8 cellular contexts compared by ENCODE assay signal in the genomic region with DNA sequence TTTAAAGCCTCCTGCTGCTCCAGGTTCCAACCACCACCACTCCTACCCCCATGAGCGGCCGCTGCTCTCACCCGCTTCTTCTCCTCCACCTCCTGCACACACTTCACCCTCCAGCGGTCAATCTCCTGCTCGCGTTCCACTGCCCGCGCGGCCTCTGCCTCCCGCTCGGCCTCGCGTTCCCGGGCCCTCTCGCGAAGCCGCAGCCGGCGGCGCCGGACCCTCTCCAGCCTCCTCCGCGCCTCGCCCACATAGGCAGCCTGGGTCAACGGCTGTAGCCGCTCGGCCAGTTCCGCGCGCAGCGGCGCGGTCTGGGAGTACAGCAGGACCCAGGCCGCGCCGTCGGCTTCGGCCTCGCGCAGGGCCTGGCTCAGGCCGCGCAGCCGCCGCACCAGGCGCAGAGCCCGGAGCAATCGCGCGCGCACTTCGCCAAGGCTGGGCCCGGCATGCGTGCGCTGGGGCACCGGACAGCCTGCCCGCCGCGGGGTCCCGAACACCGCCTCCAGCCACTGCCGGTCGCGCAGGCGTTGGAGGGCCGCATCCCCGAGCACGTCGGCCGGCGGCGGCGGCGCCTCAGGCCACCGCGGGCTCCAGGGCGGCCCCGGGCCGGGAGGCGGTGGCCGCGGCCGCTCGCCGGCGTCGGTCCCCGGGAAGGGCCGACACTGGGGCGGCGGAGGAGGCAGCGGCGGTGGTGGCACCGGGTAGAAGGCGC. TPM values are rescaled to one million over a fixed set of nuclear protein-coding genes. Genes with fewer than 3 reads are reported as not detected.
A peak's percentile ranks its signal among the peaks of the same experiment; 100 is the strongest.
DNase-seq lines count a peak whose midpoint lies in the region; ATAC-seq, FAIRE-seq and TF ChIP-seq lines count a peak whose summit lies in the region.

No MANE protein-coding gene starts in this region.

- 0% methylated on average over 9 of the region's 94 CpGs for WGBS in HepG2 (ENCODE audit: low lambda C conversion rate)

- TF ChIP-seq EP300 in HepG2 (IDR thresholded peaks at IDR 0.05; ENCODE audit: low read depth in 2 of 2, low read length in 2 of 2) (no peak), HepG2 (CRISPR knock-in tag; IDR thresholded peaks at IDR 0.05; ENCODE audit: borderline replicate concordance) (0 out of 2 replicates have a peak, but pooled peaks have one; percentile 11)

- peak; percentile 41 for ATAC-seq in GM19455 (IDR thresholded peaks at IDR 0.05; ENCODE audit: unreplicated experiment)
- peak; percentile 14 for ATAC-seq in HG03558 (IDR thresholded peaks at IDR 0.05; ENCODE audit: extremely low read depth, unreplicated experiment)
- peak; percentile 85 for ATAC-seq in HepG2

- peak; percentile 54 for DNase-seq in Caki2 (ENCODE audit: low read depth)
- peak in 3 of 5 experiments; percentile 1 to 47 (median 6) for DNase-seq in T-helper 2 cell
- DNase-seq in colonic mucosa: peak; percentile 32
- peak; percentile 12 for DNase-seq in HepG2 (ENCODE audit: low spot score)
- peak; percentile 5 for DNase-seq in stimulated activated CD8-positive, alpha-beta memory T cell treated with anti-CD3 and anti-CD28 coated beads, Interleukin-4, amount 100 ng/mL, for 24 hours (ENCODE audit: low read depth)
- no peak for DNase-seq in NCI-H524 (lab: John Stamatoyannopoulos, UW)

- TF ChIP-seq RAD21 in HepG2 (CRISPR knock-in tag; IDR thresholded peaks at IDR 0.05): no peak

- POLR2A ChIA-PET in HepG2 (lab: Yijun Ruan, JAX): interaction anchor here (1.0 to 1.4 kb wide), 2 partner anchors 52 to 88 kb away, joined by 5 to 7 read pairs; partner anchors contain the start of genes CLPX and SLC51B

- intact Hi-C loops in colonic mucosa (cut with DNase I) (no loop called here), HepG2 (cut with micrococcal nuclease; ENCODE audit: unreplicated experiment) (no loop called here)

- peak overlapping the region; percentile 83 for H3K27ac ChIP-seq in colonic mucosa
- H3K27ac ChIP-seq in HepG2 (ENCODE audit: extremely low read length, insufficient read depth, low read length): peak overlapping the region; percentile 73

- peaks cover 6% of the 10 kb centered on the region for H4K20me1 ChIP-seq in HepG2 (ENCODE audit: insufficient read depth, low read length)

- peak overlapping the region; percentile 81 to 89 for H3K9ac ChIP-seq in colonic mucosa (ENCODE audit: low read depth in 2 of 2, low read length in 2 of 2)
- peak overlapping the region; percentile 92 for H3K9ac ChIP-seq in HepG2 (ENCODE audit: insufficient read depth, low read depth, low read length)

- no peak overlapping the region for H2AFZ ChIP-seq in HepG2 (ENCODE audit: low read length)

- FAIRE-seq in HepG2 (lab: Jason Lieb, UNC): no peak

- CTCF ChIA-PET in HepG2 (lab: Yijun Ruan, JAX; ENCODE audit: low intra/inter-chr PET ratio, low total read pairs): no interaction called here

- H3K4me2 ChIP-seq in HepG2 (ENCODE audit: low read depth, low read length): peak overlapping the region; percentile 96

- H3K4me3 ChIP-seq in colonic mucosa (peak overlapping the region; percentile 83), HepG2 (replicated peaks in 1 of 3; ENCODE audit: insufficient read depth in 1 of 3, low read depth in 2 of 3, low read length in 3 of 3) (peak overlapping the region; percentile 87 to 97 (median 89))

- H3K4me1 ChIP-seq in colonic mucosa (no peaks in the 10 kb centered on the region), HepG2 (ENCODE audit: insufficient read depth, low read length) (peaks cover 22% of the 10 kb centered on the region)

- H3K9me3 ChIP-seq in colonic mucosa (no peaks in the 10 kb centered on the region), HepG2 (ENCODE audit: low read length) (peaks cover 14% of the 10 kb centered on the region; the same call in 1 of the 2 replicates)

- 0 out of 4 replicates have a peak, but pooled peaks of 1 of the 2 experiments have one; percentile 30 for TF ChIP-seq POLR2A in HepG2 (IDR thresholded peaks at IDR 0.05; ENCODE audit: insufficient read depth in 1 of 2, low read depth in 2 of 2, low read length in 2 of 2)

- BruUV-seq in HepG2 (replicated peaks; lab: Mats Ljungman, UMichigan): no TSS peak

- no peak for TF ChIP-seq CTCF in colonic mucosa (IDR thresholded peaks at IDR 0.05)
- TF ChIP-seq CTCF in HepG2 (CRISPR knock-in tag; IDR thresholded peaks at IDR 0.05): no peak

- H3K27me3 ChIP-seq in colonic mucosa (no peaks in the 10 kb centered on the region), HepG2 (ENCODE audit: control insufficient read depth in 1 of 2, insufficient read depth in 2 of 2, low read length in 2 of 2) (no peaks in the 10 kb centered on the region; a peak in 1 of 5 replicates)

- peaks cover 19% of the 10 kb centered on the region for H3K79me2 ChIP-seq in HepG2 (ENCODE audit: insufficient read depth, low read length)

- H3K36me3 ChIP-seq in colonic mucosa (peaks cover 4% of the 10 kb centered on the region), HepG2 (replicated peaks in 1 of 2; ENCODE audit: control insufficient read depth in 1 of 2, insufficient read depth in 2 of 2, low read length in 2 of 2) (peaks cover 16 to 23% of the 10 kb centered on the region in 2 experiments)

- in situ Hi-C loops in Caki2 (cut with HindIII; ENCODE audit: low pct_unique_long_range_greater_than_20kb, low sequenced_read_pairs): no loop called here
- in situ Hi-C loops in HepG2 (cut with HindIII; ENCODE audit: extremely low pct_ligation_motif_present, low pct_unique_long_range_greater_than_20kb): no loop called here

RNA-seq across cellular contexts. Expression of gene PDCD7, which starts 0.6 kb away (rescaled TPM):
- 28.6 and 30.4 TPM in 2 replicates for total RNA-seq in Caki2 (2014; rRNA removed; shearing (Covaris generic); ENCODE audit: low replicate concordance)
- total RNA-seq in colonic mucosa: 10 to 100 TPM; 20.7 to 21.2 TPM
- total RNA-seq in HepG2 (2016; rRNA removed; fragmentation: Illumina TruSeq; extraction: Trizol): 14.7 and 15.8 TPM in 2 replicates
- total RNA-seq in HepG2 (2016; cell fraction: cytosol; rRNA removed; fragmentation: Illumina TruSeq; extraction: Trizol; ENCODE audit: low read depth): 6.2 and 7.6 TPM in 2 replicates
- total RNA-seq in HepG2 (2016; cell fraction: insoluble cytoplasmic fraction; rRNA removed; fragmentation: Illumina TruSeq; extraction: Trizol): 14.8 and 14.9 TPM in 2 replicates
- 13.2 and 16.8 TPM in 2 replicates for total RNA-seq in HepG2 (2016; cell fraction: membrane; rRNA removed; fragmentation: Illumina TruSeq; extraction: Trizol)
- total RNA-seq in HepG2 (2016; cell fraction: nucleus; rRNA removed; fragmentation: Illumina TruSeq; extraction: Trizol): 8.6 and 11.3 TPM in 2 replicates
- polyA plus RNA-seq in HepG2 (2011; rRNA removed): 10.1 TPM in 2 replicates
- polyA plus RNA-seq in HepG2 (2011; cell fraction: cytosol; rRNA removed): 7.2 and 9.0 TPM in 2 replicates
- 5.6 and 6.4 TPM in 2 replicates for polyA plus RNA-seq in HepG2 (2011; cell fraction: nucleus; rRNA removed)
- 9.2 and 10.7 TPM in 2 replicates for polyA plus RNA-seq in HepG2 (2012)
- 3.5 and 4.1 TPM in 2 replicates for polyA plus RNA-seq in HepG2 (2016; cell fraction: cytosol; fragmentation: Illumina TruSeq; extraction: Trizol; ENCODE audit: low read depth)
- 18.0 and 18.1 TPM in 2 replicates for polyA plus RNA-seq in HepG2 (2016; cell fraction: insoluble cytoplasmic fraction; fragmentation: Illumina TruSeq; extraction: Trizol; ENCODE audit: low read depth)
- polyA plus RNA-seq in HepG2 (2016; cell fraction: membrane; fragmentation: Illumina TruSeq; extraction: Trizol; ENCODE audit: low read depth): 8.2 and 10.3 TPM in 2 replicates
- polyA plus RNA-seq in HepG2 (2016; cell fraction: nucleus; fragmentation: Illumina TruSeq; extraction: Trizol; ENCODE audit: insufficient read depth, low read depth): 14.1 and 14.4 TPM in 2 replicates
- 12.6 and 19.5 TPM in 2 replicates for polyA minus RNA-seq in HepG2 (2011; rRNA and poly(A)+ RNA removed; ENCODE audit: low replicate concordance)
- polyA minus RNA-seq in HepG2 (2011; cell fraction: cytosol; rRNA and poly(A)+ RNA removed): 12.3 and 15.5 TPM in 2 replicates
- 11.6 and 14.3 TPM in 2 replicates for polyA minus RNA-seq in HepG2 (2011; cell fraction: nucleus; rRNA and poly(A)+ RNA removed)

RNA-seq across cellular contexts. Expression of gene UBAP1L, which starts 18.0 kb away (rescaled TPM):
- not detected in 2 replicates for total RNA-seq in Caki2 (2014; rRNA removed; shearing (Covaris generic); ENCODE audit: low replicate concordance)
- total RNA-seq in colonic mucosa (1 to 10 TPM; 1.2 to 3.7 TPM), HepG2 (2016; rRNA removed; fragmentation: Illumina TruSeq; extraction: Trizol) (0.13 and 0.86 TPM in 2 replicates)
- total RNA-seq in HepG2 (2016; cell fraction: cytosol; rRNA removed; fragmentation: Illumina TruSeq; extraction: Trizol; ENCODE audit: low read depth): 0.18 and 0.20 TPM in 2 replicates
- total RNA-seq in HepG2 (2016; cell fraction: insoluble cytoplasmic fraction; rRNA removed; fragmentation: Illumina TruSeq; extraction: Trizol): 0.28 and 0.89 TPM in 2 replicates
- total RNA-seq in HepG2 (2016; cell fraction: membrane; rRNA removed; fragmentation: Illumina TruSeq; extraction: Trizol): 0.14 and 0.28 TPM in 2 replicates
- total RNA-seq in HepG2 (2016; cell fraction: nucleus; rRNA removed; fragmentation: Illumina TruSeq; extraction: Trizol): 2.1 and 3.2 TPM in 2 replicates
- 1.4 and 1.7 TPM in 2 replicates for polyA plus RNA-seq in HepG2 (2011; rRNA removed)
- polyA plus RNA-seq in HepG2 (2011; cell fraction: cytosol; rRNA removed): 0.14 and 0.25 TPM in 2 replicates
- polyA plus RNA-seq in HepG2 (2011; cell fraction: nucleus; rRNA removed): 9.3 and 9.9 TPM in 2 replicates
- 1.0 and 1.8 TPM in 2 replicates for polyA plus RNA-seq in HepG2 (2012)
- 0.10 and 0.14 TPM in 2 replicates for polyA plus RNA-seq in HepG2 (2016; cell fraction: cytosol; fragmentation: Illumina TruSeq; extraction: Trizol; ENCODE audit: low read depth)
- polyA plus RNA-seq in HepG2 (2016; cell fraction: insoluble cytoplasmic fraction; fragmentation: Illumina TruSeq; extraction: Trizol; ENCODE audit: low read depth): 0.16 and 0.17 TPM in 2 replicates
- polyA plus RNA-seq in HepG2 (2016; cell fraction: membrane; fragmentation: Illumina TruSeq; extraction: Trizol; ENCODE audit: low read depth): 0.31 TPM in 1 of 2 replicates, not detected in the other
- 4.4 and 4.9 TPM in 2 replicates for polyA plus RNA-seq in HepG2 (2016; cell fraction: nucleus; fragmentation: Illumina TruSeq; extraction: Trizol; ENCODE audit: insufficient read depth, low read depth)
- 2.1 and 5.5 TPM in 2 replicates for polyA minus RNA-seq in HepG2 (2011; rRNA and poly(A)+ RNA removed; ENCODE audit: low replicate concordance)
- polyA minus RNA-seq in HepG2 (2011; cell fraction: cytosol; rRNA and poly(A)+ RNA removed): 0.26 TPM in 1 of 2 replicates, not detected in the other
- 6.7 and 8.5 TPM in 2 replicates for polyA minus RNA-seq in HepG2 (2011; cell fraction: nucleus; rRNA and poly(A)+ RNA removed)

RNA-seq across cellular contexts. Expression of gene CLPX, which starts 52.1 kb away (rescaled TPM):
- 21.2 and 22.8 TPM in 2 replicates for total RNA-seq in Caki2 (2014; rRNA removed; shearing (Covaris generic); ENCODE audit: low replicate concordance)
- total RNA-seq in colonic mucosa: 10 to 100 TPM; 41.8 to 62.0 TPM
- total RNA-seq in HepG2 (2016; rRNA removed; fragmentation: Illumina TruSeq; extraction: Trizol): 61.3 and 100 TPM in 2 replicates
- total RNA-seq in HepG2 (2016; cell fraction: cytosol; rRNA removed; fragmentation: Illumina TruSeq; extraction: Trizol; ENCODE audit: low read depth): 12.9 and 13.1 TPM in 2 replicates
- 63.2 and 98.2 TPM in 2 replicates for total RNA-seq in HepG2 (2016; cell fraction: insoluble cytoplasmic fraction; rRNA removed; fragmentation: Illumina TruSeq; extraction: Trizol)
- total RNA-seq in HepG2 (2016; cell fraction: membrane; rRNA removed; fragmentation: Illumina TruSeq; extraction: Trizol): 20.9 and 25.4 TPM in 2 replicates
- 31.7 and 36.9 TPM in 2 replicates for total RNA-seq in HepG2 (2016; cell fraction: nucleus; rRNA removed; fragmentation: Illumina TruSeq; extraction: Trizol)
- polyA plus RNA-seq in HepG2 (2011; rRNA removed): 26.9 and 33.9 TPM in 2 replicates
- 16.3 and 18.6 TPM in 2 replicates for polyA plus RNA-seq in HepG2 (2011; cell fraction: cytosol; rRNA removed)
- 19.7 and 22.9 TPM in 2 replicates for polyA plus RNA-seq in HepG2 (2011; cell fraction: nucleus; rRNA removed)
- 42.1 and 52.0 TPM in 2 replicates for polyA plus RNA-seq in HepG2 (2012)
- polyA plus RNA-seq in HepG2 (2016; cell fraction: cytosol; fragmentation: Illumina TruSeq; extraction: Trizol; ENCODE audit: low read depth): 4.3 and 5.1 TPM in 2 replicates
- 67.6 and 69.7 TPM in 2 replicates for polyA plus RNA-seq in HepG2 (2016; cell fraction: insoluble cytoplasmic fraction; fragmentation: Illumina TruSeq; extraction: Trizol; ENCODE audit: low read depth)
- 8.5 and 9.1 TPM in 2 replicates for polyA plus RNA-seq in HepG2 (2016; cell fraction: membrane; fragmentation: Illumina TruSeq; extraction: Trizol; ENCODE audit: low read depth)
- polyA plus RNA-seq in HepG2 (2016; cell fraction: nucleus; fragmentation: Illumina TruSeq; extraction: Trizol; ENCODE audit: insufficient read depth, low read depth): 28.6 and 29.4 TPM in 2 replicates
- polyA minus RNA-seq in HepG2 (2011; rRNA and poly(A)+ RNA removed; ENCODE audit: low replicate concordance): 11.6 and 14.2 TPM in 2 replicates
- polyA minus RNA-seq in HepG2 (2011; cell fraction: cytosol; rRNA and poly(A)+ RNA removed): 36.0 and 47.6 TPM in 2 replicates
- 61.9 and 76.2 TPM in 2 replicates for polyA minus RNA-seq in HepG2 (2011; cell fraction: nucleus; rRNA and poly(A)+ RNA removed)

RNA-seq across cellular contexts. Expression of gene KBTBD13, which starts 56.4 kb away (rescaled TPM):
- not detected in 2 replicates for total RNA-seq in Caki2 (2014; rRNA removed; shearing (Covaris generic); ENCODE audit: low replicate concordance)
- total RNA-seq in colonic mucosa: not detected
- not detected in 2 replicates for total RNA-seq in HepG2 (2016; rRNA removed; fragmentation: Illumina TruSeq; extraction: Trizol)
- not detected in 2 replicates for total RNA-seq in HepG2 (2016; cell fraction: cytosol; rRNA removed; fragmentation: Illumina TruSeq; extraction: Trizol; ENCODE audit: low read depth)
- total RNA-seq in HepG2 (2016; cell fraction: insoluble cytoplasmic fraction; rRNA removed; fragmentation: Illumina TruSeq; extraction: Trizol): 0.02 TPM in 1 of 2 replicates, not detected in the other
- total RNA-seq in HepG2 (2016; cell fraction: membrane; rRNA removed; fragmentation: Illumina TruSeq; extraction: Trizol): 0.07 TPM in 1 of 2 replicates, not detected in the other
- total RNA-seq in HepG2 (2016; cell fraction: nucleus; rRNA removed; fragmentation: Illumina TruSeq; extraction: Trizol): not detected in 2 replicates
- not detected in 2 replicates for polyA plus RNA-seq in HepG2 (2011; rRNA removed)
- polyA plus RNA-seq in HepG2 (2011; cell fraction: cytosol; rRNA removed): not detected in 2 replicates
- polyA plus RNA-seq in HepG2 (2011; cell fraction: nucleus; rRNA removed): not detected in 2 replicates
- not detected in 2 replicates for polyA plus RNA-seq in HepG2 (2012)
- not detected in 2 replicates for polyA plus RNA-seq in HepG2 (2016; cell fraction: cytosol; fragmentation: Illumina TruSeq; extraction: Trizol; ENCODE audit: low read depth)
- polyA plus RNA-seq in HepG2 (2016; cell fraction: insoluble cytoplasmic fraction; fragmentation: Illumina TruSeq; extraction: Trizol; ENCODE audit: low read depth): not detected in 2 replicates
- not detected in 2 replicates for polyA plus RNA-seq in HepG2 (2016; cell fraction: membrane; fragmentation: Illumina TruSeq; extraction: Trizol; ENCODE audit: low read depth)
- polyA plus RNA-seq in HepG2 (2016; cell fraction: nucleus; fragmentation: Illumina TruSeq; extraction: Trizol; ENCODE audit: insufficient read depth, low read depth): not detected in 2 replicates
- polyA minus RNA-seq in HepG2 (2011; rRNA and poly(A)+ RNA removed; ENCODE audit: low replicate concordance): 0.08 and 0.21 TPM in 2 replicates
- not detected in 2 replicates for polyA minus RNA-seq in HepG2 (2011; cell fraction: cytosol; rRNA and poly(A)+ RNA removed)
- polyA minus RNA-seq in HepG2 (2011; cell fraction: nucleus; rRNA and poly(A)+ RNA removed): not detected in 2 replicates

Comparison
In these comparisons a context has a peak if more than half of its experiments do, and no peak if none do; other contexts are left out.
1. DNase-seq: peak in Caki2 (single experiment), T-helper 2 cell (3 of 5), colonic mucosa (single experiment), HepG2 (single experiment) and stimulated activated CD8-positive, alpha-beta memory T cell treated with anti-CD3 and anti-CD28 coated beads, Interleukin-4, amount 100 ng/mL, for 24 hours (single experiment); none in NCI-H524 (0 of 2).
2. ATAC-seq: peak in every context shown above with its lines; median percentile 85 in HepG2; 41 in GM19455; 14 in HG03558.